In genomic region chr5:153490124-153491085, GRCh38 we compare ENCODE assay signal across 1 cellular context.
TF ChIP-seq lines count a peak whose summit lies in the region.

Gene GRIA1 (plus strand): TSS chr5:153490670.

TF ChIP-seq in IMR-90, 13 proteins besides CTCF, POLR2A, EP300 and RAD21 (continued from another document):
- TF ChIP-seq, protein P1, sequence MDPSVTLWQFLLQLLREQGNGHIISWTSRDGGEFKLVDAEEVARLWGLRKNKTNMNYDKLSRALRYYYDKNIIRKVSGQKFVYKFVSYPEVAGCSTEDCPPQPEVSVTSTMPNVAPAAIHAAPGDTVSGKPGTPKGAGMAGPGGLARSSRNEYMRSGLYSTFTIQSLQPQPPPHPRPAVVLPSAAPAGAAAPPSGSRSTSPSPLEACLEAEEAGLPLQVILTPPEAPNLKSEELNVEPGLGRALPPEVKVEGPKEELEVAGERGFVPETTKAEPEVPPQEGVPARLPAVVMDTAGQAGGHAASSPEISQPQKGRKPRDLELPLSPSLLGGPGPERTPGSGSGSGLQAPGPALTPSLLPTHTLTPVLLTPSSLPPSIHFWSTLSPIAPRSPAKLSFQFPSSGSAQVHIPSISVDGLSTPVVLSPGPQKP (IDR thresholded peaks at IDR 0.05; ENCODE audit: borderline replicate concordance, low read depth, low read length), result no peak
- TF ChIP-seq USF2 (IDR thresholded peaks at IDR 0.05; ENCODE audit: low read depth, low read length), result no peak
- no peak for TF ChIP-seq MXI1 (IDR thresholded peaks at IDR 0.05; ENCODE audit: borderline replicate concordance, low read depth, low read length)
- TF ChIP-seq RFX5 (IDR thresholded peaks at IDR 0.05; ENCODE audit: low read depth, low read length), result no peak
- TF ChIP-seq CHD1 (IDR thresholded peaks at IDR 0.05; ENCODE audit: low read depth, low read length), result no peak
- no peak for TF ChIP-seq NFE2L2 (IDR thresholded peaks at IDR 0.05; ENCODE audit: low read depth, low read length)
- no peak for TF ChIP-seq CEBPB (IDR thresholded peaks at IDR 0.05; ENCODE audit: low read depth, low read length)
- TF ChIP-seq SMC3 (IDR thresholded peaks at IDR 0.05; ENCODE audit: low read depth, low read length), result no peak
- no peak for TF ChIP-seq RCOR1 (IDR thresholded peaks at IDR 0.05; ENCODE audit: insufficient replicate concordance, low read length)
- TF ChIP-seq FOS (IDR thresholded peaks at IDR 0.05; ENCODE audit: low read depth, low read length), result no peak
- no peak for TF ChIP-seq MAZ (IDR thresholded peaks at IDR 0.05; ENCODE audit: borderline replicate concordance, low read depth, low read length)
TF ChIP-seq in IMR-90: peak in this region for 0.
